ENCODE assay signal across 12 cellular contexts in genomic region chr17:60744355-60744958, GRCh38.
DNase-seq lines count a peak whose midpoint lies in the region; ATAC-seq, FAIRE-seq and TF ChIP-seq lines count a peak whose summit lies in the region.
"Had no signal": no experiment of that assay in that cellular context is flagged by ENCODE, and none has a peak within 500 bp of the region (broad histone marks: within the 10 kb centered on the region; RNA-seq: fewer than 3 reads in every experiment).

No MANE protein-coding gene starts in this region.

- no peaks in the 10 kb centered on the region for H3K9me3 Mint-ChIP-seq in stimulated activated memory B cell treated with anti-CD40 and anti-IgM and Interleukin-4, amounts not matched to agents 10 μg/mL and 1 μg/mL and 100 μg/mL, for 72 hours

- no peak overlapping the region for H3K4me3 Mint-ChIP-seq in T-helper 17 cell
- H3K4me3 Mint-ChIP-seq in stimulated activated memory B cell treated with anti-CD40 and anti-IgM and Interleukin-4, amounts not matched to agents 10 μg/mL and 1 μg/mL and 100 μg/mL, for 72 hours: no peak overlapping the region

- dilution Hi-C loops in keratinocyte (cut with MboI; ENCODE audit: extremely low pct_ligation_motif_present, low sequenced_read_pairs): no loop called here

- H3K27ac Mint-ChIP-seq in T-helper 17 cell: no peak overlapping the region
- no peak overlapping the region for H3K27ac Mint-ChIP-seq in stimulated activated memory B cell treated with anti-CD40 and anti-IgM and Interleukin-4, amounts not matched to agents 10 μg/mL and 1 μg/mL and 100 μg/mL, for 72 hours

- CTCF ChIA-PET in K562 (lab: Yijun Ruan, JAX; ENCODE audit: low intra/inter-chr PET ratio): no interaction called here

- no peak for TF ChIP-seq RAD21 in K562 (CRISPR knock-in tag; conservative IDR thresholded peaks at IDR 0.05 in 1 of 2, IDR thresholded peaks at IDR 0.05 in 1 of 2)

- H2AFZ ChIP-seq in K562 (ENCODE audit: low read depth, low read length) (no peak overlapping the region), keratinocyte (ENCODE audit: control insufficient read depth, low read length) (peak overlapping the region; percentile 78)

- no peak overlapping the region for H3K9ac ChIP-seq in K562 (ENCODE audit: insufficient read depth in 1 of 2, low read depth in 2 of 2, low read length in 2 of 2)
- H3K9ac ChIP-seq in keratinocyte (ENCODE audit: control insufficient read depth, extremely low read depth, insufficient read depth, low read length): no peak overlapping the region

- no peaks in the 10 kb centered on the region for H3K79me2 ChIP-seq in K562 (ENCODE audit: control insufficient read depth, insufficient read depth, low read length)
- H3K79me2 ChIP-seq in keratinocyte (ENCODE audit: control insufficient read depth, insufficient read depth, low read length): no peaks in the 10 kb centered on the region

- H3K4me1 ChIP-seq in K562 (replicated peaks in 1 of 2; ENCODE audit: control insufficient read depth in 2 of 2, insufficient read depth in 2 of 2, low read length in 2 of 2) (no peaks in the 10 kb centered on the region), keratinocyte (ENCODE audit: control insufficient read depth, extremely low read depth, insufficient read depth, low read length) (peaks cover 11% of the 10 kb centered on the region), stomach (peaks cover 0 to 17% (median 10%) of the 10 kb centered on the region in 4 donors)
- H3K4me1 ChIP-seq: adrenal gland had no signal

- H3K4me3 ChIP-seq in K562: no peak overlapping the region
- H3K4me3 ChIP-seq in keratinocyte (ENCODE audit: control insufficient read depth in 2 of 3, extremely low read depth in 1 of 3, insufficient read depth in 2 of 3, low read depth in 1 of 3, low read length in 3 of 3): peak overlapping the region in 1 of 3 experiments; percentile 30
- peak overlapping the region in 1 of 4 donors; percentile 9 for H3K4me3 ChIP-seq in stomach
- H3K4me3 ChIP-seq: adrenal gland, mucosa of descending colon had no signal

- TF ChIP-seq EP300 in K562 (IDR thresholded peaks at IDR 0.05; ENCODE audit: low read length) (no peak), stomach (IDR thresholded peaks at IDR 0.05) (no peak)

- no peak for TF ChIP-seq CTCF in K562 (IDR thresholded peaks at IDR 0.05 in 2 of 3, conservative IDR thresholded peaks at IDR 0.05 in 1 of 3; ENCODE audit: insufficient read depth in 2 of 3, low read depth in 1 of 3, low read length in 3 of 3)
- TF ChIP-seq CTCF in keratinocyte (optimal IDR thresholded peaks at IDR 0.05 in 1 of 3, IDR thresholded peaks at IDR 0.05 in 1 of 3, conservative IDR thresholded peaks at IDR 0.05 in 1 of 3; ENCODE audit: extremely low read depth in 1 of 3, insufficient read depth in 2 of 3, low read length in 3 of 3): no peak
- TF ChIP-seq CTCF in stomach (IDR thresholded peaks at IDR 0.05): no peak

- peaks cover 4% of the 10 kb centered on the region for H3K36me3 Mint-ChIP-seq in T-helper 17 cell (ENCODE audit: low read depth)
- peaks cover 19% of the 10 kb centered on the region for H3K36me3 Mint-ChIP-seq in stimulated activated memory B cell treated with anti-CD40 and anti-IgM and Interleukin-4, amounts not matched to agents 10 μg/mL and 1 μg/mL and 100 μg/mL, for 72 hours

- H3K9me3 ChIP-seq in K562 (replicated peaks; ENCODE audit: control insufficient read depth, insufficient read depth, low read depth, low read length) (no peaks in the 10 kb centered on the region), keratinocyte (ENCODE audit: control insufficient read depth, low read depth, low read length) (no peaks in the 10 kb centered on the region), stomach (no peaks in the 10 kb centered on the region), T-helper 17 cell (ENCODE audit: control insufficient read depth, low read length, poor library complexity, severe bottlenecking) (no peaks in the 10 kb centered on the region)
- H3K9me3 ChIP-seq: adrenal gland, mucosa of descending colon had no signal

- TF ChIP-seq POLR2A in K562 (conservative IDR thresholded peaks at IDR 0.05) (no peak), stomach (IDR thresholded peaks at IDR 0.05) (no peak)

- no peaks in the 10 kb centered on the region for H3K36me3 ChIP-seq in K562 (ENCODE audit: control insufficient read depth, insufficient read depth, low read length)
- no peaks in the 10 kb centered on the region for H3K36me3 ChIP-seq in keratinocyte (ENCODE audit: control insufficient read depth in 2 of 2, extremely low read depth in 1 of 2, insufficient read depth in 2 of 2, low read length in 2 of 2)
- H3K36me3 ChIP-seq in stomach: no peaks in the 10 kb centered on the region
- H3K36me3 ChIP-seq: adrenal gland had no signal

- H4K20me1 ChIP-seq in K562 (replicated peaks; ENCODE audit: control insufficient read depth, insufficient read depth, low read length) (no peaks in the 10 kb centered on the region), keratinocyte (ENCODE audit: control insufficient read depth, extremely low read depth, insufficient read depth, low read length) (no peaks in the 10 kb centered on the region)

- H3K9me1 ChIP-seq in K562 (ENCODE audit: control insufficient read depth, insufficient read depth, low read length) (no peaks in the 10 kb centered on the region), keratinocyte (ENCODE audit: control insufficient read depth, extremely low read depth, insufficient read depth, low read length) (no peaks in the 10 kb centered on the region)

- in situ Hi-C loops in K562 (cut with MboI) (no loop called here), G401 (cut with HindIII; ENCODE audit: low sequenced_read_pairs) (no loop called here)

- DNase-seq in HCEC 1CT (peak; percentile 11), K562 (ENCODE audit: extremely low read depth in 1 of 4, low spot score in 3 of 4) (no peak), keratinocyte (ENCODE audit: low read depth, low spot score) (no peak), stomach (no peak), T-helper 17 cell (no peak), G401 (ENCODE audit: low spot score) (no peak)
- DNase-seq: activated CD8-positive, alpha-beta memory T cell treated with anti-CD3 and anti-CD28 coated beads, Interleukin-2, amount 50 U/mL, for 4 hours; adrenal gland had no signal

- H3K27ac ChIP-seq in K562 (ENCODE audit: extremely low read depth, low read depth, low read length) (no peak overlapping the region), keratinocyte (ENCODE audit: control insufficient read depth, insufficient read depth, low read length) (peak overlapping the region; percentile 56), stomach (peak overlapping the region in 4 of 5 donors; percentile 20 to 69 (median 62))
- H3K27ac ChIP-seq: adrenal gland had no signal

- 4% methylated on average over 3 of the region's 3 CpGs for WGBS in K562 (ENCODE audit: insufficient coverage, low coverage, missing lambda C conversion rate)
- WGBS in stomach, 5 donors: 20 to 29% (median 28%) methylated on average over 3 of the region's 3 CpGs

- POLR2A ChIA-PET in K562 (lab: Yijun Ruan, JAX): interaction anchor here (0.6 to 1.2 kb wide), 2 partner anchors 78 to 275 kb away, joined by 3 read pairs; no protein-coding TSS in a partner anchor

- ATAC-seq in K562: no peak
- ATAC-seq in T-helper 17 cell: no peak
- ATAC-seq in HG03457 (IDR thresholded peaks at IDR 0.05; ENCODE audit: unreplicated experiment): no peak
- no peak for ATAC-seq in stimulated activated memory B cell treated with anti-CD40 and anti-IgM and Interleukin-4, amounts not matched to agents 10 μg/mL and 1 μg/mL and 100 μg/mL, for 72 hours

- H3K4me2 ChIP-seq in K562 (ENCODE audit: insufficient read depth, low read length) (no peak overlapping the region), keratinocyte (ENCODE audit: control insufficient read depth, extremely low read depth, insufficient read depth, low read depth, low read length) (peak overlapping the region; percentile 66)

- H3K27me3 Mint-ChIP-seq in T-helper 17 cell: no peaks in the 10 kb centered on the region
- H3K27me3 Mint-ChIP-seq in stimulated activated memory B cell treated with anti-CD40 and anti-IgM and Interleukin-4, amounts not matched to agents 10 μg/mL and 1 μg/mL and 100 μg/mL, for 72 hours: no peaks in the 10 kb centered on the region

- BruUV-seq in K562 (replicated peaks; lab: Mats Ljungman, UMichigan): no TSS peak

- H3K4me1 Mint-ChIP-seq in T-helper 17 cell: peaks cover 7% of the 10 kb centered on the region
- peaks cover 6% of the 10 kb centered on the region for H3K4me1 Mint-ChIP-seq in stimulated activated memory B cell treated with anti-CD40 and anti-IgM and Interleukin-4, amounts not matched to agents 10 μg/mL and 1 μg/mL and 100 μg/mL, for 72 hours

- 0 out of 5 replicates have a peak, but pooled peaks cover 0 to 2% of the 10 kb centered on the region in 2 experiments for H3K27me3 ChIP-seq in K562 (ENCODE audit: control insufficient read depth in 2 of 2, insufficient read depth in 2 of 2, low read length in 2 of 2)
- H3K27me3 ChIP-seq in keratinocyte (ENCODE audit: control insufficient read depth, extremely low read depth, insufficient read depth, low read length): no peaks in the 10 kb centered on the region
- H3K27me3 ChIP-seq in stomach: no peaks in the 10 kb centered on the region
- H3K27me3 ChIP-seq: adrenal gland had no signal

- intact Hi-C loops in K562 (cut with micrococcal nuclease) (no loop called here), stomach (cut with DNase I; ENCODE audit: low total_unique reads) (no loop called here)

- no peak for FAIRE-seq in K562 (lab: Jason Lieb, UNC)
- FAIRE-seq in keratinocyte (lab: Jason Lieb, UNC): no peak
- FAIRE-seq: TTC549 had no signal

TF ChIP-seq in K562, 482 proteins besides CTCF, POLR2A, EP300 and RAD21 (continues in another document):
- TF ChIP-seq NFXL1 (CRISPR knock-in tag; IDR thresholded peaks at IDR 0.05) (no peak), CREM (IDR thresholded peaks at IDR 0.05; ENCODE audit: low read depth) (no peak), EWSR1 (IDR thresholded peaks at IDR 0.05; ENCODE audit: borderline replicate concordance, low read depth, partially characterized antibody) (peak; percentile 25), FIP1L1 (IDR thresholded peaks at IDR 0.05; ENCODE audit: low read depth, low read length, poor library complexity, severe bottlenecking) (no peak), CEBPB (tag; IDR thresholded peaks at IDR 0.05) (no peak)
